18 cellular contexts compared by ENCODE assay signal in genomic region chr4:176185068-176185467, GRCh38. TPM values are rescaled to one million over a fixed set of nuclear protein-coding genes. Genes with fewer than 3 reads are reported as not detected.
DNase-seq lines count a peak whose midpoint lies in the region; ATAC-seq lines count a peak whose summit lies in the region.
"Had no signal": no experiment of that assay in that cellular context is flagged by ENCODE, and none has a peak within 500 bp of the region (broad histone marks: within the 10 kb centered on the region; RNA-seq: fewer than 3 reads in every experiment).

No MANE protein-coding gene starts in this region.

- ATAC-seq in HG03342 (IDR thresholded peaks at IDR 0.05; ENCODE audit: unreplicated experiment) (no peak), GM18909 (IDR thresholded peaks at IDR 0.05; ENCODE audit: poor library complexity, unreplicated experiment) (no peak)
- ATAC-seq: activated T-cell treated with anti-CD3 and anti-CD28 coated beads, Interleukin-2, amount 50 U/mL, for 4 hours; HepG2; Panc1 had no signal

- DNase-seq in GM03348 (ENCODE audit: low spot score) = peak; percentile 64
- peak; percentile 11 for DNase-seq in NCI-H460 (ENCODE audit: extremely low read depth, low read depth)
- peak; percentile 92 for DNase-seq in dedifferentiated amniotic fluid mesenchymal stem cell (ENCODE audit: extremely low spot score)
- DNase-seq in renal cortical epithelial cell (ENCODE audit: low read depth) = peak; percentile 14
- DNase-seq in stimulated activated CD4-positive, alpha-beta T cell treated with anti-CD3 and anti-CD28 coated beads, Interleukin-15, amount 100 ng/mL, for 24 hours = no peak
- DNase-seq in iPS-NIHi11 (ENCODE audit: low spot score) = no peak
- DNase-seq: activated CD4-positive, alpha-beta T cell treated with anti-CD3 and anti-CD28 coated beads for 4 hours; activated T-cell treated with anti-CD3 and anti-CD28 coated beads, Interleukin-2, amount 50 U/mL, for 4 hours; adrenal gland; effector CD4-positive, alpha-beta T cell; NCI-H1105 treated with DMSO at 0.1 percent for 48 hours; NCI-H2227 treated with DMSO at 0.1 percent for 48 hours had no signal

RNA-seq across cellular contexts. Expression of gene SPATA4, which starts 10.3 kb away (rescaled TPM):
- 0.12 TPM in 1 of 2 replicates, not detected in the other for total RNA-seq in NCI-H460 (2014; rRNA removed; shearing (Covaris generic))
- 0.33 TPM in 1 of 2 replicates, not detected in the other for polyA plus RNA-seq in NCI-H460 (2014; cell fraction: nucleus; rRNA removed)
- total RNA-seq in renal cortical epithelial cell = 0.65 and 1.2 TPM in 2 replicates
- total RNA-seq: activated T-cell treated with anti-CD3 and anti-CD28 coated beads, Interleukin-2, amount 50 U/mL, for 4 hours; hepatocyte; HepG2; lower leg skin had no signal
- polyA plus RNA-seq: hepatocyte, HepG2 had no signal

Comparison
In these comparisons a context has a peak if more than half of its experiments do, and no peak if none do; other contexts are left out.
1. DNase-seq: peak in GM03348 (single experiment), NCI-H460 (single experiment), dedifferentiated amniotic fluid mesenchymal stem cell (single experiment) and renal cortical epithelial cell (single experiment); none in stimulated activated CD4-positive, alpha-beta T cell treated with anti-CD3 and anti-CD28 coated beads, Interleukin-15, amount 100 ng/mL, for 24 hours (single experiment) and iPS-NIHi11 (single experiment).